1 cellular context compared by ENCODE assay signal in the genomic region with DNA sequence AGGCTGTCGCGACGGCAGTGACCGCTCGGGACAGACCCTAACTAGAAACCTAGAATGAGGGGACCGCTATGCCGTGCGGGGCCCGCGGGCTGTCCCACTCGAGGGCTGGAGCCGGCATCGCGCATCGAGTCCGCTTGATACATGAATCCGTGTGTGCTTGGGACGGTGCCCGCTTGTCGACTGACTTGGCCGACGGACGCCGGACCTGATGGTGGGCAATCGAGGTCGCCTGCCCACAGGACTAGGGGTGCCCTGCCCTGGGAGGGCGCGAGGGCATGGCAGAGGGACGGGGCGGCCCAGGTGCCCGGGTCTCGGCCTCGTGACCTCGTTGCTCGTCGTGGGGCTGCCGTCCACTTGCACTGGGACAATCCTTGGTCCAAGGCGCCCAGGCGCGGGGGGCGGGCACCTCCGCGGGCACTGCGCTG.
TF ChIP-seq lines count a peak whose summit lies in the region.

No MANE protein-coding gene starts in this region.

TF ChIP-seq in HEK293, 187 proteins besides CTCF, POLR2A, EP300 and RAD21 (continued from another document):
- TF ChIP-seq, protein P1, sequence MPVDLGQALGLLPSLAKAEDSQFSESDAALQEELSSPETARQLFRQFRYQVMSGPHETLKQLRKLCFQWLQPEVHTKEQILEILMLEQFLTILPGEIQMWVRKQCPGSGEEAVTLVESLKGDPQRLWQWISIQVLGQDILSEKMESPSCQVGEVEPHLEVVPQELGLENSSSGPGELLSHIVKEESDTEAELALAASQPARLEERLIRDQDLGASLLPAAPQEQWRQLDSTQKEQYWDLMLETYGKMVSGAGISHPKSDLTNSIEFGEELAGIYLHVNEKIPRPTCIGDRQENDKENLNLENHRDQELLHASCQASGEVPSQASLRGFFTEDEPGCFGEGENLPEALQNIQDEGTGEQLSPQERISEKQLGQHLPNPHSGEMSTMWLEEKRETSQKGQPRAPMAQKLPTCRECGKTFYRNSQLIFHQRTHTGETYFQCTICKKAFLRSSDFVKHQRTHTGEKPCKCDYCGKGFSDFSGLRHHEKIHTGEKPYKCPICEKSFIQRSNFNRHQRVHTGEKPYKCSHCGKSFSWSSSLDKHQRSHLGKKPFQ (tag by site-specific recombination; IDR thresholded peaks at IDR 0.05): no peak
- 0 out of 2 replicates have a peak, but pooled peaks have one; percentile 14 for TF ChIP-seq ZFP37 (tag by site-specific recombination; IDR thresholded peaks at IDR 0.05)
